In the genomic region with DNA sequence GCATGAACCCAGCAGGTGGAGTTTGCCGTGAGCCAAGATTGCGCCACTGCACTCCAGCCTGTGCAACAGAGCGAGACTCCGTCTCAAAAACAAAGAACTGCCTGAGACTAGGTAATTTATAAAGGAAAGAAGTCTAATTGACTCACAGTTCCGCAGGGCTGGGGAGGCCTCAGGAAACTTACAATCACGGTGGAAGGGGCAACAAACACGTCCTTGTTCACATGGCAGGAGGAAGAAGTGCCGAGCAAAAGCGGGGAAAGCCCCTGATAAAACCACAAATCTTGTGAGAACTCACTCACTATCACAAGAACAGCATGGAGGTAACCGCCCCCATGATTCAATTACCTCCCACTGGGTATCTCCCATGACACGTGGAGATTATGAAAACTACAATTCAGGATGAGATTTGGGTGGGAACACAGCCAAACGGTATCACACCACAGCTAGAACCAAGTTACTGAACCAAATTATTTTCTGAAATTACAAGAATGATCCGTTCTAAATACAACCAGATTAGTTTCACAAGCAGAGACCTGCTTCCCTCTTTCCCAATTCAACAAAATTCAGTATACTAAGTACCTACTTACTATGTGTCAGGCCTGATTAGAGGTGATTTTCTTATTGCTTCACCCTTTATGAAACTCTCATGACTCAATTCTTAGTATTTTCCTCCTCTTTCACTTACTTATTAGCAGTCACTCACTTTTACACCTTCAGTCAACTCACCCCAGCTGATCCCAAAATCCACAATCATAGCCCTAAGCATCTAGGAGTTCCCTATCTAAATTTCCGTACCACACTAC, we compare ENCODE assay signal across 8 cellular contexts.
DNase-seq lines count a peak whose midpoint lies in the region; ATAC-seq and TF ChIP-seq lines count a peak whose summit lies in the region.

No MANE protein-coding gene starts in this region.

- CTCF ChIA-PET in HEK293T (lab: Yijun Ruan, JAX), result no interaction called here

- POLR2A ChIA-PET in HEK293T (lab: Yijun Ruan, JAX), result no interaction called here

- DNase-seq in HEK293T (ENCODE audit: extremely low spot score), result no peak
- peak; percentile 53 to 56 for DNase-seq in activated CD4-positive, alpha-beta T cell treated with anti-CD3 and anti-CD28 coated beads for 24 hours (ENCODE audit: low read depth in 2 of 2)
- peak; percentile 43 for DNase-seq in effector CD4-positive, alpha-beta T cell
- DNase-seq in stimulated activated CD8-positive, alpha-beta memory T cell treated with anti-CD3 and anti-CD28 coated beads, Interleukin-12 subunit alpha, Interleukin-12 subunit beta, amount 100 ng/mL, for 1 hour (ENCODE audit: low read depth), result peak; percentile 15
- DNase-seq in globus pallidus (ENCODE audit: low spot score), result no peak

- ATAC-seq in HG02763 (IDR thresholded peaks at IDR 0.05; ENCODE audit: unreplicated experiment) (no peak), GM18520 (IDR thresholded peaks at IDR 0.05; ENCODE audit: unreplicated experiment) (no peak), GM19328 (IDR thresholded peaks at IDR 0.05; ENCODE audit: unreplicated experiment) (no peak)

TF ChIP-seq in HEK293T, 16 proteins besides CTCF, POLR2A, EP300 and RAD21:
- TF ChIP-seq, protein P1, sequence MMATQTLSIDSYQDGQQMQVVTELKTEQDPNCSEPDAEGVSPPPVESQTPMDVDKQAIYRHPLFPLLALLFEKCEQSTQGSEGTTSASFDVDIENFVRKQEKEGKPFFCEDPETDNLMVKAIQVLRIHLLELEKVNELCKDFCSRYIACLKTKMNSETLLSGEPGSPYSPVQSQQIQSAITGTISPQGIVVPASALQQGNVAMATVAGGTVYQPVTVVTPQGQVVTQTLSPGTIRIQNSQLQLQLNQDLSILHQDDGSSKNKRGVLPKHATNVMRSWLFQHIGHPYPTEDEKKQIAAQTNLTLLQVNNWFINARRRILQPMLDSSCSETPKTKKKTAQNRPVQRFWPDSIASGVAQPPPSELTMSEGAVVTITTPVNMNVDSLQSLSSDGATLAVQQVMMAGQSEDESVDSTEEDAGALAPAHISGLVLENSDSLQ (IDR thresholded peaks at IDR 0.05), result peak; percentile 8; the same call in 1 of the 2 replicates
- no peak for TF ChIP-seq FOXA1 (IDR thresholded peaks at IDR 0.05)
TF ChIP-seq in HEK293T: peak in this region for 1.

Comparison
In these comparisons a context has a peak if more than half of its experiments do, and no peak if none do; other contexts are left out.
1. DNase-seq: peak in activated CD4-positive, alpha-beta T cell treated with anti-CD3 and anti-CD28 coated beads for 24 hours (2 of 2), effector CD4-positive, alpha-beta T cell (single experiment) and stimulated activated CD8-positive, alpha-beta memory T cell treated with anti-CD3 and anti-CD28 coated beads, Interleukin-12 subunit alpha, Interleukin-12 subunit beta, amount 100 ng/mL, for 1 hour (single experiment); none in HEK293T (single experiment) and globus pallidus (single experiment).